13 cellular contexts compared by ENCODE assay signal in genomic region chr11:75387742-75388294, GRCh38.
"Had no signal": no experiment of that assay in that cellular context is flagged by ENCODE, and none has a peak within 500 bp of the region (broad histone marks: within the 10 kb centered on the region; RNA-seq: fewer than 3 reads in every experiment).

No MANE protein-coding gene starts in this region.

- H3K36me3 ChIP-seq: cardiac muscle cell, esophagus squamous epithelium, left ventricle myocardium inferior, pancreas, tibial artery had no signal

- H3K27me3 ChIP-seq: cardiac muscle cell, pancreas had no signal

- H3K9me3 ChIP-seq: esophagus squamous epithelium, left ventricle myocardium inferior, pancreas, tibial artery had no signal

- H3K36me3 Mint-ChIP-seq: activated CD4-positive, alpha-beta memory T cell treated with anti-CD3 and anti-CD28 coated beads for 36 hours; activated CD8-positive, alpha-beta memory T cell treated with anti-CD3 and anti-CD28 coated beads, Interleukin-2, amount 10 ng/mL, durations not matched to agents 7 days and 5 days; activated naive CD4-positive, alpha-beta T cell treated with anti-CD3 and anti-CD28 coated beads, Interleukin-2, amount 10 ng/mL, durations not matched to agents 7 days and 5 days; naive thymus-derived CD4-positive, alpha-beta T cell; stimulated activated effector memory CD8-positive, alpha-beta T cell treated with anti-CD3 and anti-CD28 coated beads, Interleukin-12 subunit alpha, Interleukin-12 subunit beta, amount 100 ng/mL, for 72 hours had no signal

- H3K27ac ChIP-seq: cardiac muscle cell, tibial artery, VCaP had no signal

- FAIRE-seq: pancreas had no signal

- H3K9me3 Mint-ChIP-seq: activated CD4-positive, alpha-beta memory T cell treated with anti-CD3 and anti-CD28 coated beads for 36 hours; activated naive CD4-positive, alpha-beta T cell treated with anti-CD3 and anti-CD28 coated beads, Interleukin-2, amount 10 ng/mL, durations not matched to agents 7 days and 5 days; activated T-cell treated with anti-CD3 and anti-CD28 coated beads, Interleukin-2, amount 50 U/mL, for 24 hours; naive thymus-derived CD4-positive, alpha-beta T cell; stimulated activated effector memory CD8-positive, alpha-beta T cell treated with anti-CD3 and anti-CD28 coated beads, Interleukin-12 subunit alpha, Interleukin-12 subunit beta, amount 100 ng/mL, for 72 hours had no signal

- H3K4me3 ChIP-seq: cardiac muscle cell, esophagus squamous epithelium, left ventricle myocardium inferior, pancreas, tibial artery had no signal

- DNase-seq: esophagus squamous epithelium had no signal

- H3K27ac Mint-ChIP-seq: activated CD4-positive, alpha-beta memory T cell treated with anti-CD3 and anti-CD28 coated beads for 36 hours; activated CD4-positive, alpha-beta T cell treated with anti-CD3 and anti-CD28 coated beads for 36 hours; activated CD8-positive, alpha-beta memory T cell treated with anti-CD3 and anti-CD28 coated beads, Interleukin-2, amount 10 ng/mL, durations not matched to agents 7 days and 5 days; activated naive CD4-positive, alpha-beta T cell treated with anti-CD3 and anti-CD28 coated beads, Interleukin-2, amount 10 ng/mL, durations not matched to agents 7 days and 5 days; activated T-cell treated with anti-CD3 and anti-CD28 coated beads, Interleukin-2, amount 50 U/mL, for 24 hours; naive thymus-derived CD4-positive, alpha-beta T cell; stimulated activated effector memory CD8-positive, alpha-beta T cell treated with anti-CD3 and anti-CD28 coated beads, Interleukin-12 subunit alpha, Interleukin-12 subunit beta, amount 100 ng/mL, for 72 hours had no signal

- H3K4me3 Mint-ChIP-seq: activated CD4-positive, alpha-beta memory T cell treated with anti-CD3 and anti-CD28 coated beads for 36 hours; activated CD4-positive, alpha-beta T cell treated with anti-CD3 and anti-CD28 coated beads for 36 hours; activated CD8-positive, alpha-beta memory T cell treated with anti-CD3 and anti-CD28 coated beads, Interleukin-2, amount 10 ng/mL, durations not matched to agents 7 days and 5 days; activated naive CD4-positive, alpha-beta T cell treated with anti-CD3 and anti-CD28 coated beads, Interleukin-2, amount 10 ng/mL, durations not matched to agents 7 days and 5 days; activated T-cell treated with anti-CD3 and anti-CD28 coated beads, Interleukin-2, amount 50 U/mL, for 24 hours; naive thymus-derived CD4-positive, alpha-beta T cell; stimulated activated effector memory CD8-positive, alpha-beta T cell treated with anti-CD3 and anti-CD28 coated beads, Interleukin-12 subunit alpha, Interleukin-12 subunit beta, amount 100 ng/mL, for 72 hours had no signal
